Comparison of ENCODE assay signal across 8 cellular contexts in genomic region chr4:82721819-82722423, GRCh38.
A peak's percentile ranks its signal among the peaks of the same experiment; 100 is the strongest.
DNase-seq lines count a peak whose midpoint lies in the region; ATAC-seq and TF ChIP-seq lines count a peak whose summit lies in the region.

No MANE protein-coding gene starts in this region.

- H3K79me2 ChIP-seq in Loucy (ENCODE audit: insufficient read depth, low read length): no peaks in the 10 kb centered on the region

- H3K27me3 ChIP-seq in Loucy (ENCODE audit: insufficient read depth, low read length, poor library complexity, severe bottlenecking) (no peaks in the 10 kb centered on the region), left ventricle myocardium inferior (ENCODE audit: low read depth) (no peaks in the 10 kb centered on the region), thyroid gland (no peaks in the 10 kb centered on the region), ovary (no peaks in the 10 kb centered on the region)

- H3K9me3 ChIP-seq in Loucy (ENCODE audit: insufficient read depth, low read depth, low read length) (no peaks in the 10 kb centered on the region), left ventricle myocardium inferior (replicated peaks) (no peaks in the 10 kb centered on the region), thyroid gland (no peaks in the 10 kb centered on the region), ovary (no peaks in the 10 kb centered on the region)

- TF ChIP-seq POLR2A in thyroid gland (IDR thresholded peaks at IDR 0.05) (no peak), ovary (IDR thresholded peaks at IDR 0.05) (no peak)

- no peak overlapping the region for H3K4me2 ChIP-seq in Loucy (ENCODE audit: low read depth, low read length, poor library complexity, severe bottlenecking)

- DNase-seq in COLO668 (lab: John Stamatoyannopoulos, UW; ENCODE audit: unreplicated experiment): peak; percentile 40
- peak; percentile 1 for DNase-seq in activated CD4-positive, alpha-beta T cell treated with anti-CD3 and anti-CD28 coated beads, Interleukin-2, amount 50 U/mL, for 1 hour
- peak; percentile 39 for DNase-seq in left ventricle myocardium inferior
- peak; percentile 40 to 59 for DNase-seq in thyroid gland
- DNase-seq in ovary: no peak

- no peaks in the 10 kb centered on the region for H3F3A ChIP-seq in Loucy (ENCODE audit: low read depth)

- WGBS in thyroid gland, 2 donors: 27 to 64% methylated on average over 2 of the region's 2 CpGs
- WGBS in ovary, 3 donors: 54 to 70% (median 63%) methylated on average over 2 of the region's 2 CpGs

- no peaks in the 10 kb centered on the region for H4K20me1 ChIP-seq in Loucy (ENCODE audit: insufficient read depth, low read length, poor library complexity, severe bottlenecking)

- TF ChIP-seq CTCF in Loucy (conservative IDR thresholded peaks at IDR 0.05; ENCODE audit: low read length) (peak; percentile 69), left ventricle myocardium inferior (IDR thresholded peaks at IDR 0.05; ENCODE audit: borderline replicate concordance) (peak; percentile 73), thyroid gland (IDR thresholded peaks at IDR 0.05) (peak in 4 of 6 experiments; percentile 32 to 62 (median 44)), ovary (IDR thresholded peaks at IDR 0.05) (peak in 1 of 3 donors; percentile 22)

- no peak overlapping the region for H3K9ac ChIP-seq in Loucy (ENCODE audit: low read depth, low read length, poor library complexity, severe bottlenecking)

- no peaks in the 10 kb centered on the region for H3K9me2 ChIP-seq in Loucy (replicated peaks; ENCODE audit: low read depth, low read length)

- no peak for TF ChIP-seq EP300 in ovary (IDR thresholded peaks at IDR 0.05)

- H3K36me3 ChIP-seq in Loucy (ENCODE audit: insufficient read depth, low read length) (no peaks in the 10 kb centered on the region), left ventricle myocardium inferior (no peaks in the 10 kb centered on the region), thyroid gland (no peaks in the 10 kb centered on the region), ovary (no peaks in the 10 kb centered on the region)

- H3K4me3 ChIP-seq in Loucy (ENCODE audit: low read length, poor library complexity, severe bottlenecking): no peak overlapping the region
- no peak overlapping the region for H3K4me3 ChIP-seq in left ventricle myocardium inferior
- H3K4me3 ChIP-seq in thyroid gland (replicated peaks in 1 of 3): no peak overlapping the region
- H3K4me3 ChIP-seq in ovary: no peak overlapping the region

- intact Hi-C loops in left ventricle myocardium inferior (cut with micrococcal nuclease) (no loop called here), thyroid gland (cut with DNase I) (no loop called here), ovary (cut with DNase I) (loop anchor here in 1 of 4 donors (10.0 kb wide), 1 partner anchor 73 kb away; the partner anchor contains the start of gene SCD5)

- H3K4me1 ChIP-seq in Loucy (ENCODE audit: insufficient read depth, low read length, poor library complexity, severe bottlenecking) (no peaks in the 10 kb centered on the region), left ventricle myocardium inferior (peaks cover 19% of the 10 kb centered on the region), thyroid gland (peaks cover 25 to 34% of the 10 kb centered on the region in 2 donors), ovary (ENCODE audit: insufficient read depth) (peaks cover 28% of the 10 kb centered on the region)

- no peak overlapping the region for H2AFZ ChIP-seq in Loucy (ENCODE audit: low read length)

- H3K27ac ChIP-seq in left ventricle myocardium inferior (replicated peaks): no peak overlapping the region
- no peak overlapping the region for H3K27ac ChIP-seq in thyroid gland
- H3K27ac ChIP-seq in ovary: peak overlapping the region in 1 of 2 donors; percentile 76

- ATAC-seq in GM18858 (IDR thresholded peaks at IDR 0.05; ENCODE audit: unreplicated experiment) (peak; percentile 57), HG02970 (IDR thresholded peaks at IDR 0.05; ENCODE audit: low FRiP score, unreplicated experiment) (no peak)

Comparison
In these comparisons a context has a peak if more than half of its experiments do, and no peak if none do; other contexts are left out.
1. DNase-seq: peak in COLO668 (single experiment), activated CD4-positive, alpha-beta T cell treated with anti-CD3 and anti-CD28 coated beads, Interleukin-2, amount 50 U/mL, for 1 hour (single experiment), left ventricle myocardium inferior (single experiment) and thyroid gland (2 of 2); none in ovary (0 of 5).